17 cellular contexts compared by ENCODE assay signal in the genomic region with DNA sequence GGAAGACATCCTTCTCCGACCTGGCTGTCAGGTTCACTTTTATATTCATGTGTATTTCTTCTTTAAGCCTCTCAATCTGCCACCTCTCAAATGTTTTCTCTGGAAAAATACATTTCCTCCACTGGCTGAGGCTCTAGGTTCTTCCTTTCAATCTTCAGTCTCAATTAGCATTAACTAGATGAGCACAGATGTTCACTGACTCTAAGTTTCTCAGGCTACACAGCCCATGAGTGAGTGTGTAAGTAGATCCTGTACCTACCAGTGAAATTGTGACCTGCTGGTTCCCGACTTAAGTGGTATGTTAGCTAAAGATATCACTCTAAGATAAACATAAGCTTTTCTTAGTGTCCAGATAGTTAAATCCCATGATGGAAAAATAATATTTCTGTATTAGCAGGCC.
A peak's percentile ranks its signal among the peaks of the same experiment; 100 is the strongest.
DNase-seq lines count a peak whose midpoint lies in the region; ATAC-seq, FAIRE-seq and TF ChIP-seq lines count a peak whose summit lies in the region.
"Had no signal": no experiment of that assay in that cellular context is flagged by ENCODE, and none has a peak within 500 bp of the region (broad histone marks: within the 10 kb centered on the region; RNA-seq: fewer than 3 reads in every experiment).

No MANE protein-coding gene starts in this region.

- ATAC-seq in heart left ventricle (no peak), gastroesophageal sphincter (no peak)
- ATAC-seq: GM12878 had no signal

- H3K27ac ChIP-seq in heart left ventricle (peak overlapping the region in 9 of 12 donors; percentile 4 to 81 (median 69)), gastroesophageal sphincter (peak overlapping the region; percentile 37 to 84 (median 78)), thyroid gland (peak overlapping the region; percentile 66 to 94 (median 89)), esophagus squamous epithelium (no peak overlapping the region)

- WGBS in heart left ventricle, 4 donors, result 42 to 56% (median 45%) methylated on average over 2 of the region's 2 CpGs
- WGBS in gastroesophageal sphincter (ENCODE audit: low coverage in 1 of 2), 2 donors, result 53 to 75% methylated on average over 2 of the region's 2 CpGs
- WGBS in thyroid gland, 2 donors, result 65 to 73% methylated on average over 2 of the region's 2 CpGs
- 73 to 78% methylated on average over 2 of the region's 2 CpGs for WGBS in esophagus squamous epithelium, 2 donors

- FAIRE-seq in HTR-8/SVneo (lab: Jason Lieb, UNC), result no peak
- FAIRE-seq: GM12878, GM18507, RCC 7860 had no signal

- peaks cover 0 to 16% (median 1%) of the 10 kb centered on the region in 12 donors for H3K9me3 ChIP-seq in heart left ventricle
- H3K9me3 ChIP-seq in gastroesophageal sphincter, result no peaks in the 10 kb centered on the region
- H3K9me3 ChIP-seq in thyroid gland, result no peaks in the 10 kb centered on the region
- H3K9me3 ChIP-seq in esophagus squamous epithelium, result no peaks in the 10 kb centered on the region

- no peaks in the 10 kb centered on the region for H3K27me3 ChIP-seq in heart left ventricle
- H3K27me3 ChIP-seq in gastroesophageal sphincter, result no peaks in the 10 kb centered on the region
- H3K27me3 ChIP-seq in thyroid gland, result no peaks in the 10 kb centered on the region
- no peaks in the 10 kb centered on the region for H3K27me3 ChIP-seq in esophagus squamous epithelium

- intact Hi-C loops in heart left ventricle (cut with DNase I) (loop anchor here in 3 of 10 donors (2.0 to 10.0 kb wide), 4 partner anchors 21 to 201 kb away; no protein-coding TSS in a partner anchor), cardiac septum (cut with DNase I) (no loop called here), thyroid gland (cut with DNase I) (loop anchor here (10.0 kb wide), 1 partner anchor 131 kb away; no protein-coding TSS in a partner anchor), esophagus squamous epithelium (cut with DNase I) (no loop called here)

- no peak for TF ChIP-seq POLR2A in heart left ventricle (IDR thresholded peaks at IDR 0.05)
- no peak for TF ChIP-seq POLR2A in gastroesophageal sphincter (IDR thresholded peaks at IDR 0.05)
- TF ChIP-seq POLR2A in thyroid gland (IDR thresholded peaks at IDR 0.05), result no peak
- TF ChIP-seq POLR2A in esophagus squamous epithelium (IDR thresholded peaks at IDR 0.05), result no peak

- H3K4me3 ChIP-seq in heart left ventricle (no peak overlapping the region), gastroesophageal sphincter (no peak overlapping the region), thyroid gland (replicated peaks in 1 of 3) (no peak overlapping the region), esophagus squamous epithelium (no peak overlapping the region)
- H3K4me3 ChIP-seq: GM12878 had no signal

- DNase-seq in heart left ventricle, result no peak
- no peak for DNase-seq in cardiac septum (ENCODE audit: low spot score)
- DNase-seq in NCI-H82 (lab: John Stamatoyannopoulos, UW), result peak; percentile 77
- DNase-seq in thyroid gland, result no peak
- DNase-seq in HTR-8/SVneo (ENCODE audit: insufficient read length, low spot score), result no peak
- DNase-seq in esophagus squamous epithelium (lab: John Stamatoyannopoulos, UW), result no peak
- DNase-seq in RPMI8226, result no peak
- DNase-seq: 8988T, C1 segment of cervical spinal cord, H7, KG1, NCI-H1048, NCI-H446 had no signal

- TF ChIP-seq CTCF in heart left ventricle (IDR thresholded peaks at IDR 0.05) (no peak), gastroesophageal sphincter (IDR thresholded peaks at IDR 0.05) (no peak), thyroid gland (IDR thresholded peaks at IDR 0.05) (no peak), esophagus squamous epithelium (IDR thresholded peaks at IDR 0.05) (no peak)

- TF ChIP-seq EP300 in gastroesophageal sphincter (IDR thresholded peaks at IDR 0.05), result no peak

- no peaks in the 10 kb centered on the region for H3K36me3 ChIP-seq in heart left ventricle
- H3K36me3 ChIP-seq in gastroesophageal sphincter, result no peaks in the 10 kb centered on the region
- H3K36me3 ChIP-seq in thyroid gland, result no peaks in the 10 kb centered on the region
- H3K36me3 ChIP-seq in esophagus squamous epithelium, result no peaks in the 10 kb centered on the region

- peaks cover 2 to 48% (median 29%) of the 10 kb centered on the region in 12 donors for H3K4me1 ChIP-seq in heart left ventricle
- H3K4me1 ChIP-seq in gastroesophageal sphincter, result peaks cover 17 to 53% (median 23%) of the 10 kb centered on the region in 3 donors
- H3K4me1 ChIP-seq in thyroid gland, result peaks cover 43 to 53% of the 10 kb centered on the region in 2 donors
- H3K4me1 ChIP-seq in esophagus squamous epithelium, result peaks cover 8 to 39% (median 16%) of the 10 kb centered on the region in 3 donors

Comparison
In these comparisons a context has a peak if more than half of its experiments do, and no peak if none do; other contexts are left out.
1. H3K27ac ChIP-seq: peak in heart left ventricle (9 of 12), gastroesophageal sphincter (4 of 4) and thyroid gland (3 of 3); none in esophagus squamous epithelium (0 of 4).